In the genomic region with DNA sequence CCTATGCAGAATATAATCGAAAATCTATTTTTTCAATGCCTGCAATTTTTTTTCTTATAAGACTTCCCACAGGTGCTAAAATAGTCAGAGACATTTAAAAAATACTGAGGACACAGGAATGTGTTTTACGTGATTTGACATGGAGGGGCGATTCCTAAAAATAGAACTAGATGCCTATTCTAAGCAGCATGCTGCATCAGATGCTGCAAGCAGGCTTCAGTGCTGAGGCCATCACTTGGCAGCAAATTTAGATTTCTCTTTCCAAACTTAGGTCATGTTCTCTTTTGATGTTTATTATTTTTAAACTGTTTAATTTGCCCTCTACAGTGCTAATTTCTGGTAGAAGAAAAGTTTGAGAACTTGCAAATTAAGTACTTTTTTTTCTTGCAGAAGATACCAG, we compare ENCODE assay signal across 1 cellular context.
TF ChIP-seq lines count a peak whose summit lies in the region.

No MANE protein-coding gene starts in this region.

TF ChIP-seq in H1, 55 proteins besides CTCF, POLR2A, EP300 and RAD21:
- TF ChIP-seq, protein P1, sequence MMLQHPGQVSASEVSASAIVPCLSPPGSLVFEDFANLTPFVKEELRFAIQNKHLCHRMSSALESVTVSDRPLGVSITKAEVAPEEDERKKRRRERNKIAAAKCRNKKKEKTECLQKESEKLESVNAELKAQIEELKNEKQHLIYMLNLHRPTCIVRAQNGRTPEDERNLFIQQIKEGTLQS (IDR thresholded peaks at IDR 0.05; ENCODE audit: insufficient read depth, low read depth, low read length), result no peak
- TF ChIP-seq KDM5A (IDR thresholded peaks at IDR 0.05; ENCODE audit: low read length), result no peak
- no peak for TF ChIP-seq NRF1 (IDR thresholded peaks at IDR 0.05; ENCODE audit: low read depth, low read length)
- TF ChIP-seq, protein P2, sequence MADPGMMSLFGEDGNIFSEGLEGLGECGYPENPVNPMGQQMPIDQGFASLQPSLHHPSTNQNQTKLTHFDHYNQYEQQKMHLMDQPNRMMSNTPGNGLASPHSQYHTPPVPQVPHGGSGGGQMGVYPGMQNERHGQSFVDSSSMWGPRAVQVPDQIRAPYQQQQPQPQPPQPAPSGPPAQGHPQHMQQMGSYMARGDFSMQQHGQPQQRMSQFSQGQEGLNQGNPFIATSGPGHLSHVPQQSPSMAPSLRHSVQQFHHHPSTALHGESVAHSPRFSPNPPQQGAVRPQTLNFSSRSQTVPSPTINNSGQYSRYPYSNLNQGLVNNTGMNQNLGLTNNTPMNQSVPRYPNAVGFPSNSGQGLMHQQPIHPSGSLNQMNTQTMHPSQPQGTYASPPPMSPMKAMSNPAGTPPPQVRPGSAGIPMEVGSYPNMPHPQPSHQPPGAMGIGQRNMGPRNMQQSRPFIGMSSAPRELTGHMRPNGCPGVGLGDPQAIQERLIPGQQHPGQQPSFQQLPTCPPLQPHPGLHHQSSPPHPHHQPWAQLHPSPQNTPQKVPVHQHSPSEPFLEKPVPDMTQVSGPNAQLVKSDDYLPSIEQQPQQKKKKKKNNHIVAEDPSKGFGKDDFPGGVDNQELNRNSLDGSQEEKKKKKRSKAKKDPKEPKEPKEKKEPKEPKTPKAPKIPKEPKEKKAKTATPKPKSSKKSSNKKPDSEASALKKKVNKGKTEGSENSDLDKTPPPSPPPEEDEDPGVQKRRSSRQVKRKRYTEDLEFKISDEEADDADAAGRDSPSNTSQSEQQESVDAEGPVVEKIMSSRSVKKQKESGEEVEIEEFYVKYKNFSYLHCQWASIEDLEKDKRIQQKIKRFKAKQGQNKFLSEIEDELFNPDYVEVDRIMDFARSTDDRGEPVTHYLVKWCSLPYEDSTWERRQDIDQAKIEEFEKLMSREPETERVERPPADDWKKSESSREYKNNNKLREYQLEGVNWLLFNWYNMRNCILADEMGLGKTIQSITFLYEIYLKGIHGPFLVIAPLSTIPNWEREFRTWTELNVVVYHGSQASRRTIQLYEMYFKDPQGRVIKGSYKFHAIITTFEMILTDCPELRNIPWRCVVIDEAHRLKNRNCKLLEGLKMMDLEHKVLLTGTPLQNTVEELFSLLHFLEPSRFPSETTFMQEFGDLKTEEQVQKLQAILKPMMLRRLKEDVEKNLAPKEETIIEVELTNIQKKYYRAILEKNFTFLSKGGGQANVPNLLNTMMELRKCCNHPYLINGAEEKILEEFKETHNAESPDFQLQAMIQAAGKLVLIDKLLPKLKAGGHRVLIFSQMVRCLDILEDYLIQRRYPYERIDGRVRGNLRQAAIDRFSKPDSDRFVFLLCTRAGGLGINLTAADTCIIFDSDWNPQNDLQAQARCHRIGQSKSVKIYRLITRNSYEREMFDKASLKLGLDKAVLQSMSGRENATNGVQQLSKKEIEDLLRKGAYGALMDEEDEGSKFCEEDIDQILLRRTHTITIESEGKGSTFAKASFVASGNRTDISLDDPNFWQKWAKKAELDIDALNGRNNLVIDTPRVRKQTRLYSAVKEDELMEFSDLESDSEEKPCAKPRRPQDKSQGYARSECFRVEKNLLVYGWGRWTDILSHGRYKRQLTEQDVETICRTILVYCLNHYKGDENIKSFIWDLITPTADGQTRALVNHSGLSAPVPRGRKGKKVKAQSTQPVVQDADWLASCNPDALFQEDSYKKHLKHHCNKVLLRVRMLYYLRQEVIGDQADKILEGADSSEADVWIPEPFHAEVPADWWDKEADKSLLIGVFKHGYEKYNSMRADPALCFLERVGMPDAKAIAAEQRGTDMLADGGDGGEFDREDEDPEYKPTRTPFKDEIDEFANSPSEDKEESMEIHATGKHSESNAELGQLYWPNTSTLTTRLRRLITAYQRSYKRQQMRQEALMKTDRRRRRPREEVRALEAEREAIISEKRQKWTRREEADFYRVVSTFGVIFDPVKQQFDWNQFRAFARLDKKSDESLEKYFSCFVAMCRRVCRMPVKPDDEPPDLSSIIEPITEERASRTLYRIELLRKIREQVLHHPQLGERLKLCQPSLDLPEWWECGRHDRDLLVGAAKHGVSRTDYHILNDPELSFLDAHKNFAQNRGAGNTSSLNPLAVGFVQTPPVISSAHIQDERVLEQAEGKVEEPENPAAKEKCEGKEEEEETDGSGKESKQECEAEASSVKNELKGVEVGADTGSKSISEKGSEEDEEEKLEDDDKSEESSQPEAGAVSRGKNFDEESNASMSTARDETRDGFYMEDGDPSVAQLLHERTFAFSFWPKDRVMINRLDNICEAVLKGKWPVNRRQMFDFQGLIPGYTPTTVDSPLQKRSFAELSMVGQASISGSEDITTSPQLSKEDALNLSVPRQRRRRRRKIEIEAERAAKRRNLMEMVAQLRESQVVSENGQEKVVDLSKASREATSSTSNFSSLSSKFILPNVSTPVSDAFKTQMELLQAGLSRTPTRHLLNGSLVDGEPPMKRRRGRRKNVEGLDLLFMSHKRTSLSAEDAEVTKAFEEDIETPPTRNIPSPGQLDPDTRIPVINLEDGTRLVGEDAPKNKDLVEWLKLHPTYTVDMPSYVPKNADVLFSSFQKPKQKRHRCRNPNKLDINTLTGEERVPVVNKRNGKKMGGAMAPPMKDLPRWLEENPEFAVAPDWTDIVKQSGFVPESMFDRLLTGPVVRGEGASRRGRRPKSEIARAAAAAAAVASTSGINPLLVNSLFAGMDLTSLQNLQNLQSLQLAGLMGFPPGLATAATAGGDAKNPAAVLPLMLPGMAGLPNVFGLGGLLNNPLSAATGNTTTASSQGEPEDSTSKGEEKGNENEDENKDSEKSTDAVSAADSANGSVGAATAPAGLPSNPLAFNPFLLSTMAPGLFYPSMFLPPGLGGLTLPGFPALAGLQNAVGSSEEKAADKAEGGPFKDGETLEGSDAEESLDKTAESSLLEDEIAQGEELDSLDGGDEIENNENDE (IDR thresholded peaks at IDR 0.05; ENCODE audit: insufficient replicate concordance, low read length), result no peak
- no peak for TF ChIP-seq POLR2AphosphoS5 (IDR thresholded peaks at IDR 0.05; ENCODE audit: low read depth, low read length)
- TF ChIP-seq, protein P3, sequence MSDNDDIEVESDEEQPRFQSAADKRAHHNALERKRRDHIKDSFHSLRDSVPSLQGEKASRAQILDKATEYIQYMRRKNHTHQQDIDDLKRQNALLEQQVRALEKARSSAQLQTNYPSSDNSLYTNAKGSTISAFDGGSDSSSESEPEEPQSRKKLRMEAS (IDR thresholded peaks at IDR 0.05), result no peak
- no peak for TF ChIP-seq EGR1 (IDR thresholded peaks at IDR 0.05; ENCODE audit: borderline replicate concordance, low read depth, low read length)
- no peak for TF ChIP-seq GABPA (IDR thresholded peaks at IDR 0.05; ENCODE audit: borderline replicate concordance, insufficient read depth, low read length)
- no peak for TF ChIP-seq SP2 (IDR thresholded peaks at IDR 0.05; ENCODE audit: low read length)
- no peak for TF ChIP-seq JUN (IDR thresholded peaks at IDR 0.05; ENCODE audit: low read depth, low read length)
- TF ChIP-seq JUND (IDR thresholded peaks at IDR 0.05; ENCODE audit: low read length), result no peak
- TF ChIP-seq CBX5 (IDR thresholded peaks at IDR 0.05; ENCODE audit: low read depth, low read length), result no peak
- TF ChIP-seq GTF2F1 (IDR thresholded peaks at IDR 0.05; ENCODE audit: borderline replicate concordance, low read depth, low read length), result no peak
- no peak for TF ChIP-seq SP4 (IDR thresholded peaks at IDR 0.05; ENCODE audit: low read length)
- TF ChIP-seq BCL11A (IDR thresholded peaks at IDR 0.05; ENCODE audit: low read depth in 2 of 2, low read length in 2 of 2), result no peak
- TF ChIP-seq HDAC2 (IDR thresholded peaks at IDR 0.05; ENCODE audit: borderline replicate concordance in 1 of 2, low read depth in 2 of 2, low read length in 2 of 2), result no peak
- TF ChIP-seq NANOG (IDR thresholded peaks at IDR 0.05; ENCODE audit: insufficient read depth, low read depth, low read length, poor library complexity, severe bottlenecking), result no peak
- TF ChIP-seq EZH2 (IDR thresholded peaks at IDR 0.05; ENCODE audit: low read depth, low read length, severe bottlenecking), result no peak
- no peak for TF ChIP-seq RNF2 (IDR thresholded peaks at IDR 0.05; ENCODE audit: borderline replicate concordance, low read depth, low read length, missing control alignments, poor library complexity, severe bottlenecking)
TF ChIP-seq in H1: peak in this region for 0.
